Comparison of ENCODE assay signal across 3 cellular contexts in genomic region chr13:97275775-97276501, GRCh38.
TF ChIP-seq lines count a peak whose summit lies in the region.

No MANE protein-coding gene starts in this region.

TF ChIP-seq in HCT116, 20 proteins besides CTCF, POLR2A, EP300 and RAD21:
- TF ChIP-seq EGR1 (IDR thresholded peaks at IDR 0.05; ENCODE audit: low read depth) (no peak), TCF7L2 (IDR thresholded peaks at IDR 0.05; ENCODE audit: borderline replicate concordance, extremely low read depth, insufficient read depth, insufficient read length) (no peak), ZNF274 (IDR thresholded peaks at IDR 0.05; ENCODE audit: low read depth, low read length) (no peak), SRF (IDR thresholded peaks at IDR 0.05; ENCODE audit: low read depth) (no peak)

TF ChIP-seq in K562, 482 proteins besides CTCF, POLR2A, EP300 and RAD21:
- TF ChIP-seq MEIS2 (IDR thresholded peaks at IDR 0.05; ENCODE audit: partially characterized antibody): peak; percentile 2
- no peak for TF ChIP-seq ZNF24 (IDR thresholded peaks at IDR 0.05)

TF ChIP-seq in liver, 16 proteins besides CTCF, POLR2A, EP300 and RAD21:
- TF ChIP-seq HNF4A (conservative IDR thresholded peaks at IDR 0.05) (peak in 1 of 2 donors; percentile 36), JUND (IDR thresholded peaks at IDR 0.05) (no peak), RXRA (IDR thresholded peaks at IDR 0.05) (peak in 1 of 2 donors; percentile 17), YY1 (IDR thresholded peaks at IDR 0.05) (peak; percentile 97), FOXA2 (IDR thresholded peaks at IDR 0.05) (no peak), TAF1 (conservative IDR thresholded peaks at IDR 0.05) (peak; percentile 26), ZBTB33 (IDR thresholded peaks at IDR 0.05) (no peak), GABPA (IDR thresholded peaks at IDR 0.05 in 1 of 2, conservative IDR thresholded peaks at IDR 0.05 in 1 of 2) (no peak)
